Comparison of ENCODE assay signal across 1 cellular context in genomic region chr3:14126017-14126902, GRCh38.
TF ChIP-seq lines count a peak whose summit lies in the region.

No MANE protein-coding gene starts in this region.

TF ChIP-seq in A549, 52 proteins besides CTCF, POLR2A, EP300 and RAD21 (continued from another document):
- TF ChIP-seq, protein P1, sequence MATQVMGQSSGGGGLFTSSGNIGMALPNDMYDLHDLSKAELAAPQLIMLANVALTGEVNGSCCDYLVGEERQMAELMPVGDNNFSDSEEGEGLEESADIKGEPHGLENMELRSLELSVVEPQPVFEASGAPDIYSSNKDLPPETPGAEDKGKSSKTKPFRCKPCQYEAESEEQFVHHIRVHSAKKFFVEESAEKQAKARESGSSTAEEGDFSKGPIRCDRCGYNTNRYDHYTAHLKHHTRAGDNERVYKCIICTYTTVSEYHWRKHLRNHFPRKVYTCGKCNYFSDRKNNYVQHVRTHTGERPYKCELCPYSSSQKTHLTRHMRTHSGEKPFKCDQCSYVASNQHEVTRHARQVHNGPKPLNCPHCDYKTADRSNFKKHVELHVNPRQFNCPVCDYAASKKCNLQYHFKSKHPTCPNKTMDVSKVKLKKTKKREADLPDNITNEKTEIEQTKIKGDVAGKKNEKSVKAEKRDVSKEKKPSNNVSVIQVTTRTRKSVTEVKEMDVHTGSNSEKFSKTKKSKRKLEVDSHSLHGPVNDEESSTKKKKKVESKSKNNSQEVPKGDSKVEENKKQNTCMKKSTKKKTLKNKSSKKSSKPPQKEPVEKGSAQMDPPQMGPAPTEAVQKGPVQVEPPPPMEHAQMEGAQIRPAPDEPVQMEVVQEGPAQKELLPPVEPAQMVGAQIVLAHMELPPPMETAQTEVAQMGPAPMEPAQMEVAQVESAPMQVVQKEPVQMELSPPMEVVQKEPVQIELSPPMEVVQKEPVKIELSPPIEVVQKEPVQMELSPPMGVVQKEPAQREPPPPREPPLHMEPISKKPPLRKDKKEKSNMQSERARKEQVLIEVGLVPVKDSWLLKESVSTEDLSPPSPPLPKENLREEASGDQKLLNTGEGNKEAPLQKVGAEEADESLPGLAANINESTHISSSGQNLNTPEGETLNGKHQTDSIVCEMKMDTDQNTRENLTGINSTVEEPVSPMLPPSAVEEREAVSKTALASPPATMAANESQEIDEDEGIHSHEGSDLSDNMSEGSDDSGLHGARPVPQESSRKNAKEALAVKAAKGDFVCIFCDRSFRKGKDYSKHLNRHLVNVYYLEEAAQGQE (IDR thresholded peaks at IDR 0.05), result no peak
- TF ChIP-seq KDM5A (IDR thresholded peaks at IDR 0.05) (no peak), HOXA7 (CRISPR knock-in tag; IDR thresholded peaks at IDR 0.05) (no peak), RFX5 (IDR thresholded peaks at IDR 0.05) (no peak), ZC3H11A (IDR thresholded peaks at IDR 0.05) (no peak), CBX8 (IDR thresholded peaks at IDR 0.05) (no peak)
